Comparison of ENCODE assay signal across 21 cellular contexts in genomic region chr5:95798048-95798447, GRCh38.
"Had no signal": no experiment of that assay in that cellular context is flagged by ENCODE, and none has a peak within 500 bp of the region (broad histone marks: within the 10 kb centered on the region; RNA-seq: fewer than 3 reads in every experiment).

No MANE protein-coding gene starts in this region.

- ATAC-seq: esophagus mucosa; gastrocnemius medialis; left lobe of liver; naive thymus-derived CD4-positive, alpha-beta T cell; stimulated activated effector memory CD8-positive, alpha-beta T cell treated with anti-CD3 and anti-CD28 coated beads, Interleukin-12 subunit alpha, Interleukin-12 subunit beta, amount 100 ng/mL, for 72 hours; stimulated activated naive CD8-positive, alpha-beta T cell treated with anti-CD3 and anti-CD28 coated beads, Interleukin-15, Interleukin-2, amounts not matched to agents 100 U/mL and 50 U/mL, for 24 hours had no signal

- H3K4me3 ChIP-seq: gastrocnemius medialis, right atrium auricular region, suprapubic skin, thyroid gland, upper lobe of left lung, uterus had no signal

- H3K4me1 ChIP-seq: suprapubic skin, thyroid gland, upper lobe of left lung, uterus had no signal

- FAIRE-seq: endometrium had no signal

- H3K9me3 ChIP-seq: gastrocnemius medialis, right atrium auricular region, suprapubic skin, thyroid gland, upper lobe of left lung, uterus had no signal

- H3K27me3 ChIP-seq: gastrocnemius medialis, right atrium auricular region, suprapubic skin, thyroid gland, upper lobe of left lung, uterus had no signal

- H3K36me3 ChIP-seq: uterus had no signal

- H3K27ac ChIP-seq: gastrocnemius medialis, right atrium auricular region, suprapubic skin, thyroid gland, upper lobe of left lung, uterus had no signal

- DNase-seq: cortex of kidney; effector memory CD4-positive, alpha-beta T cell; gastrocnemius medialis; glutamatergic neuron; islet precursor cell; mammary epithelial cell; naive thymus-derived CD4-positive, alpha-beta T cell; nephron progenitor cell; posterior cingulate gyrus; stimulated activated CD4-positive, alpha-beta T cell treated with anti-CD3 and anti-CD28 coated beads, Interleukin-4, amount 100 ng/mL, for 1 hour; stimulated activated CD8-positive, alpha-beta memory T cell treated with anti-CD3 and anti-CD28 coated beads, Interleukin-4, amount 100 ng/mL, for 48 hours; stimulated activated naive CD8-positive, alpha-beta T cell treated with anti-CD3 and anti-CD28 coated beads, Interleukin-15, Interleukin-2, amounts not matched to agents 100 U/mL and 50 U/mL, for 24 hours; thyroid gland; upper lobe of left lung; uterus had no signal
